Comparison of ENCODE assay signal across 1 cellular context in genomic region chr2:9336534-9337354, GRCh38.
TF ChIP-seq lines count a peak whose summit lies in the region.

No MANE protein-coding gene starts in this region.

TF ChIP-seq in HepG2, 621 proteins besides CTCF, POLR2A, EP300 and RAD21 (continued from another document):
- no peak for TF ChIP-seq TIGD3 (CRISPR knock-in tag; IDR thresholded peaks at IDR 0.05; ENCODE audit: borderline replicate concordance)
- TF ChIP-seq ZNF468 (CRISPR knock-in tag; IDR thresholded peaks at IDR 0.05): no peak
- no peak for TF ChIP-seq AGO2 (optimal IDR thresholded peaks at IDR 0.05; ENCODE audit: low read depth, low read length)
- TF ChIP-seq ZBTB8A (CRISPR knock-in tag; IDR thresholded peaks at IDR 0.05; ENCODE audit: borderline replicate concordance, low read depth): no peak
- TF ChIP-seq MYPOP (CRISPR knock-in tag; IDR thresholded peaks at IDR 0.05): no peak
- TF ChIP-seq ZNF484 (CRISPR knock-in tag; IDR thresholded peaks at IDR 0.05; ENCODE audit: borderline replicate concordance, low read depth): no peak
- TF ChIP-seq ZNF256 (CRISPR knock-in tag; conservative IDR thresholded peaks at IDR 0.05): no peak
- TF ChIP-seq ISL2 (CRISPR knock-in tag; IDR thresholded peaks at IDR 0.05): peak; percentile 81; the same call in 1 of the 2 replicates
- TF ChIP-seq ELF4 (CRISPR knock-in tag; IDR thresholded peaks at IDR 0.05; ENCODE audit: borderline replicate concordance): no peak; the same call in 1 of the 2 replicates
- peak; percentile 53 for TF ChIP-seq PHF8 (CRISPR knock-in tag; IDR thresholded peaks at IDR 0.05)
- TF ChIP-seq, protein P1, sequence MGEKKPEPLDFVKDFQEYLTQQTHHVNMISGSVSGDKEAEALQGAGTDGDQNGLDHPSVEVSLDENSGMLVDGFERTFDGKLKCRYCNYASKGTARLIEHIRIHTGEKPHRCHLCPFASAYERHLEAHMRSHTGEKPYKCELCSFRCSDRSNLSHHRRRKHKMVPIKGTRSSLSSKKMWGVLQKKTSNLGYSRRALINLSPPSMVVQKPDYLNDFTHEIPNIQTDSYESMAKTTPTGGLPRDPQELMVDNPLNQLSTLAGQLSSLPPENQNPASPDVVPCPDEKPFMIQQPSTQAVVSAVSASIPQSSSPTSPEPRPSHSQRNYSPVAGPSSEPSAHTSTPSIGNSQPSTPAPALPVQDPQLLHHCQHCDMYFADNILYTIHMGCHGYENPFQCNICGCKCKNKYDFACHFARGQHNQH (CRISPR knock-in tag; IDR thresholded peaks at IDR 0.05): peak; percentile 29; the same call in 1 of the 2 replicates
- TF ChIP-seq HBP1 (CRISPR knock-in tag; IDR thresholded peaks at IDR 0.05; ENCODE audit: low read depth): no peak
- TF ChIP-seq KIAA2018 (CRISPR knock-in tag; IDR thresholded peaks at IDR 0.05; ENCODE audit: borderline replicate concordance): no peak
- peak; percentile 27; the same call in 1 of the 2 replicates for TF ChIP-seq CHD4 (IDR thresholded peaks at IDR 0.05; ENCODE audit: borderline replicate concordance, low read length)
- TF ChIP-seq HOMEZ (CRISPR knock-in tag; IDR thresholded peaks at IDR 0.05; ENCODE audit: low read depth): peak; percentile 50; the same call in 1 of the 2 replicates
- TF ChIP-seq ZNF34 (CRISPR knock-in tag; IDR thresholded peaks at IDR 0.05; ENCODE audit: borderline replicate concordance): 0 out of 2 replicates have a peak, but pooled peaks have one; percentile 42
- TF ChIP-seq, protein P2, sequence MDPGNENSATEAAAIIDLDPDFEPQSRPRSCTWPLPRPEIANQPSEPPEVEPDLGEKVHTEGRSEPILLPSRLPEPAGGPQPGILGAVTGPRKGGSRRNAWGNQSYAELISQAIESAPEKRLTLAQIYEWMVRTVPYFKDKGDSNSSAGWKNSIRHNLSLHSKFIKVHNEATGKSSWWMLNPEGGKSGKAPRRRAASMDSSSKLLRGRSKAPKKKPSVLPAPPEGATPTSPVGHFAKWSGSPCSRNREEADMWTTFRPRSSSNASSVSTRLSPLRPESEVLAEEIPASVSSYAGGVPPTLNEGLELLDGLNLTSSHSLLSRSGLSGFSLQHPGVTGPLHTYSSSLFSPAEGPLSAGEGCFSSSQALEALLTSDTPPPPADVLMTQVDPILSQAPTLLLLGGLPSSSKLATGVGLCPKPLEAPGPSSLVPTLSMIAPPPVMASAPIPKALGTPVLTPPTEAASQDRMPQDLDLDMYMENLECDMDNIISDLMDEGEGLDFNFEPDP (CRISPR knock-in tag; conservative IDR thresholded peaks at IDR 0.05): 0 out of 2 replicates have a peak, but pooled peaks have one; percentile 31
- TF ChIP-seq ONECUT2 (CRISPR knock-in tag; IDR thresholded peaks at IDR 0.05): no peak
- no peak; the same call in 1 of the 2 replicates for TF ChIP-seq ZSCAN25 (CRISPR knock-in tag; IDR thresholded peaks at IDR 0.05)
- no peak for TF ChIP-seq ZNF430 (CRISPR knock-in tag; IDR thresholded peaks at IDR 0.05)
- 0 out of 2 replicates have a peak, but pooled peaks have one; percentile 55 for TF ChIP-seq ZNF616 (CRISPR knock-in tag; IDR thresholded peaks at IDR 0.05; ENCODE audit: low read depth)
- no peak for TF ChIP-seq EED (CRISPR knock-in tag; IDR thresholded peaks at IDR 0.05)
- TF ChIP-seq, protein P3, sequence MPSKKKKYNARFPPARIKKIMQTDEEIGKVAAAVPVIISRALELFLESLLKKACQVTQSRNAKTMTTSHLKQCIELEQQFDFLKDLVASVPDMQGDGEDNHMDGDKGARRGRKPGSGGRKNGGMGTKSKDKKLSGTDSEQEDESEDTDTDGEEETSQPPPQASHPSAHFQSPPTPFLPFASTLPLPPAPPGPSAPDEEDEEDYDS (CRISPR knock-in tag; IDR thresholded peaks at IDR 0.05): peak; percentile 63; the same call in 1 of the 2 replicates
- no peak for TF ChIP-seq U2AF1 (optimal IDR thresholded peaks at IDR 0.05; ENCODE audit: low read depth, low read length)
- TF ChIP-seq JDP2 (CRISPR knock-in tag; IDR thresholded peaks at IDR 0.05; ENCODE audit: borderline replicate concordance): no peak
- peak; percentile 58; the same call in 1 of the 2 replicates for TF ChIP-seq TP53 (CRISPR knock-in tag; conservative IDR thresholded peaks at IDR 0.05)
- peak; percentile 45; the same call in 1 of the 2 replicates for TF ChIP-seq TAF1 (CRISPR knock-in tag; IDR thresholded peaks at IDR 0.05)
- no peak for TF ChIP-seq TCF7L2 (IDR thresholded peaks at IDR 0.05; ENCODE audit: low read depth, low read length)
- TF ChIP-seq NFKB2 (CRISPR knock-in tag; IDR thresholded peaks at IDR 0.05; ENCODE audit: borderline replicate concordance): peak; percentile 79; the same call in 1 of the 2 replicates
- peak; percentile 68 for TF ChIP-seq RXRB (CRISPR knock-in tag; IDR thresholded peaks at IDR 0.05; ENCODE audit: borderline replicate concordance)
- peak; percentile 93; the same call in 1 of the 2 replicates for TF ChIP-seq NFATC3 (CRISPR knock-in tag; IDR thresholded peaks at IDR 0.05)
- TF ChIP-seq ZNF205 (CRISPR knock-in tag; IDR thresholded peaks at IDR 0.05): peak; percentile 71; the same call in 1 of the 2 replicates
- TF ChIP-seq MYNN (CRISPR knock-in tag; IDR thresholded peaks at IDR 0.05; ENCODE audit: low read depth): 0 out of 2 replicates have a peak, but pooled peaks have one; percentile 72
- TF ChIP-seq HINFP (CRISPR knock-in tag; IDR thresholded peaks at IDR 0.05; ENCODE audit: low read depth): peak; percentile 78; the same call in 1 of the 2 replicates
- no peak for TF ChIP-seq HOXA9 (CRISPR knock-in tag; IDR thresholded peaks at IDR 0.05; ENCODE audit: borderline replicate concordance)
